Comparison of ENCODE assay signal across 17 cellular contexts in the genomic region with DNA sequence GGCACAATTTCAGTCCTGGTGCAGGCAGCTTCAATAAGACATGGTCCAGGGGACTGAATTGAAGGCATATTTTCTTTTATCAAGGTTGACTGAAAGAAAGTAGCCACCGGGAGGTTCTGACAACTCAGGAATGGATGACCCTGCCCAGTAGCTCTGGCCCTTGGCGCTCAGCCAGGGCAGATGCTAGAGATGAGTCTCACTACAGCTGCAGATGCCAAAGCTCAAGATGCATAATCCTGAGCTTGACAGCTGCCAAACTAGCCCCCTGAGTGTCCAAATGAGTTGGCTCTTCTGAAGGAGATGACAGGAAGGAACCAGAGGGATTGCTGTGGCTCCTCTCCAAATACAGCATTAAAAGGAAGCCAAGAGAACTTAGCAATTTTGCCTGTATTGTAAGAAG.
DNase-seq lines count a peak whose midpoint lies in the region; ATAC-seq, FAIRE-seq and TF ChIP-seq lines count a peak whose summit lies in the region.
"Had no signal": no experiment of that assay in that cellular context is flagged by ENCODE, and none has a peak within 500 bp of the region (broad histone marks: within the 10 kb centered on the region; RNA-seq: fewer than 3 reads in every experiment).

No MANE protein-coding gene starts in this region.

- no peaks in the 10 kb centered on the region for H3K9me3 ChIP-seq in gastrocnemius medialis
- H3K9me3 ChIP-seq: A549 had no signal

- no peaks in the 10 kb centered on the region for H3K36me3 ChIP-seq in gastrocnemius medialis

- no peak for FAIRE-seq in H54 (lab: Jason Lieb, UNC)
- FAIRE-seq: A549, GM19239, RCC 7860 had no signal

- no peaks in the 10 kb centered on the region for H3K4me1 ChIP-seq in gastrocnemius medialis
- H3K4me1 ChIP-seq: A549 had no signal

- no peaks in the 10 kb centered on the region for H3K27me3 ChIP-seq in gastrocnemius medialis

- TF ChIP-seq CTCF in gastrocnemius medialis (IDR thresholded peaks at IDR 0.05 in 4 of 5, conservative IDR thresholded peaks at IDR 0.05 in 1 of 5) = no peak

- in situ Hi-C loops in gastrocnemius medialis (cut with MboI; ENCODE audit: low sequenced_read_pairs in 4 of 4) = no loop called here

- intact Hi-C loops in gastrocnemius medialis (cut with DNase I; ENCODE audit: low total_unique reads) = no loop called here

- TF ChIP-seq POLR2A in H54 (IDR thresholded peaks at IDR 0.05; ENCODE audit: low read depth, low read length) (no peak), gastrocnemius medialis (IDR thresholded peaks at IDR 0.05) (no peak)

- H3K4me3 ChIP-seq in skeletal muscle cell (ENCODE audit: low read depth, low read length) (no peak overlapping the region), gastrocnemius medialis (no peak overlapping the region)
- H3K4me3 ChIP-seq: A549 had no signal

- H3K27ac ChIP-seq in gastrocnemius medialis = no peak overlapping the region
- H3K27ac ChIP-seq: A549, HL-60 had no signal

- ATAC-seq in gastrocnemius medialis = no peak
- ATAC-seq: A549 had no signal

- DNase-seq in NCI-H524 (lab: John Stamatoyannopoulos, UW) (peak; percentile 47 to 80), NCI-H524 treated with DMSO at 0.1 percent for 48 hours (lab: John Stamatoyannopoulos, UW) (no peak), NCI-H2227 (lab: John Stamatoyannopoulos, UW; ENCODE audit: unreplicated experiment) (peak; percentile 57), RPMI8226 (peak; percentile 31), skeletal muscle cell (ENCODE audit: low read depth) (peak; percentile 0), H54 (ENCODE audit: insufficient read length, low spot score) (no peak), gastrocnemius medialis (no peak)
- DNase-seq: GF-D8, NCI-H1048, NCI-H1694, NCI-H2171, NCI-H774, T-helper 1 cell had no signal

Comparison
In these comparisons a context has a peak if more than half of its experiments do, and no peak if none do; other contexts are left out.
1. DNase-seq: peak in NCI-H524 (2 of 2), NCI-H2227 (single experiment), RPMI8226 (single experiment) and skeletal muscle cell (single experiment); none in NCI-H524 treated with DMSO at 0.1 percent for 48 hours (single experiment), H54 (single experiment) and gastrocnemius medialis (0 of 2).